ENCODE assay signal across 26 cellular contexts in the genomic region with DNA sequence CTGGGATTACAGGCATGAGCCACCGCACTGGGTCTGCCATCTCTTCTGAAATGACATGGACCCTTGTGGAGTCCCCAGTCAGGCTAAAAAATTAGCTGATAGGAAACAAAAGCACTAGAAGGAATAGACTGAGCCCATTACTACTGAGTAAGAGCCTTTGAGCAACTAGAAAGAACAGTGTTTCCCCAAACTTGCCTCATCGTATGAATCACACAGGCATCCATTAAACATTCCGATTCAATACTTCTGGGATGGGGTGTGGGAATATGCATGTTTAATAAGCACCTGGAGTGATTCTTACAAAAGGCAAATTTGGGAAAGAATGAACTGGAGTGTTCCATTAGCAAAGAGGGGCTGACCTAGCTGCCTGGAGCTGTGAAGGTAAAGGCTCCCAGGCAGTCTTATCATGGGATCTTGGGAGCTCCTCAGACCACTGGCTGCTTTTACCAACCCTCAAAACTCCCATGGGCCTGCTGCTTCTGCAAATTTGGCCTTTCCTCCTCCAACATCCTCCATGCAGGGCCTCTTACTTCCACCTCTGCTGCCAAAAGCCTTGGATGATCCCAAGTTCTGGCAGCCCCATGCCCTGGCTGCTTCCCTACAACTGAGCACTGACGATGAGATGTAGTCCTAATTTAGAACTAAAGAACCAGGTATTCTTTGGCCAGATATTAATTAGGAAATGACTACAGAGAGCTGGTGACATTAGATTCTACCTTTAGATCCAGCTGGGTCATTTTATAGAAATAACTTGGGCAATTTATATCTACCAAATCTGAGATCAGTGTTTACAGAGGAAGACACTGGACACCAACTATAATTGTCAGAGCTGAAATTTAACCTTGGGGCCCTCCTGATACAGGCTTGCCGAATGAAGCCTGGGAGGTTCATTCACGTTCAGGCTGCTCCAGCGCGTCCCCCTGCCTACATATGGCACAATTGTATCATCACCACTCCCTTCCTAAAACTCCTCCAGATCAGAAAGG. TPM values are rescaled to one million over a fixed set of nuclear protein-coding genes. Genes with fewer than 3 reads are reported as not detected.
A peak's percentile ranks its signal among the peaks of the same experiment; 100 is the strongest.
DNase-seq lines count a peak whose midpoint lies in the region; ATAC-seq, FAIRE-seq and TF ChIP-seq lines count a peak whose summit lies in the region.
"Had no signal": no experiment of that assay in that cellular context is flagged by ENCODE, and none has a peak within 500 bp of the region (broad histone marks: within the 10 kb centered on the region; RNA-seq: fewer than 3 reads in every experiment).

No MANE protein-coding gene starts in this region.

- TF ChIP-seq CTCF in heart right ventricle (IDR thresholded peaks at IDR 0.05) (no peak), gastrocnemius medialis (IDR thresholded peaks at IDR 0.05 in 4 of 5, conservative IDR thresholded peaks at IDR 0.05 in 1 of 5) (no peak), D721Med (IDR thresholded peaks at IDR 0.05; ENCODE audit: insufficient read depth, missing control alignments) (no peak)

- WGBS in heart right ventricle, 2 donors: 75 to 76% methylated on average over 8 of the region's 8 CpGs

- H3K4me3 ChIP-seq in heart right ventricle (no peak overlapping the region), gastrocnemius medialis (no peak overlapping the region)
- H3K4me3 ChIP-seq: dorsolateral prefrontal cortex, vagina had no signal

- peak in 1 of 2 donors; percentile 24 for TF ChIP-seq POLR2A in gastrocnemius medialis (IDR thresholded peaks at IDR 0.05)

- in situ Hi-C loops in gastrocnemius medialis (cut with MboI; ENCODE audit: low sequenced_read_pairs in 4 of 4): no loop called here

- H3K9me3 ChIP-seq in heart right ventricle (no peaks in the 10 kb centered on the region), gastrocnemius medialis (no peaks in the 10 kb centered on the region)
- H3K9me3 ChIP-seq: vagina had no signal

- ATAC-seq in heart right ventricle (peak in 7 of 8 donors; percentile 55 to 90 (median 81)), gastrocnemius medialis (peak; percentile 92 to 95)
- ATAC-seq: activated CD8-positive, alpha-beta T cell treated with anti-CD3 and anti-CD28 coated beads for 36 hours; natural killer cell had no signal

- H3K27ac ChIP-seq in heart right ventricle: peak overlapping the region in 6 of 10 donors; percentile 17 to 73 (median 48)
- H3K27ac ChIP-seq in gastrocnemius medialis: peak overlapping the region; percentile 79 to 89 (median 85)
- no peak overlapping the region for H3K27ac ChIP-seq in caudate nucleus (ENCODE audit: low read depth, low read length)
- H3K27ac ChIP-seq: dorsolateral prefrontal cortex, parathyroid adenoma, RWPE1, vagina had no signal

- no peaks in the 10 kb centered on the region for H3K27me3 ChIP-seq in heart right ventricle
- no peaks in the 10 kb centered on the region for H3K27me3 ChIP-seq in gastrocnemius medialis
- H3K27me3 ChIP-seq: dorsolateral prefrontal cortex, vagina had no signal

- DNase-seq in HCEC 1CT (peak; percentile 9), astrocyte of the hippocampus (ENCODE audit: low read depth, low spot score) (peak; percentile 29), heart right ventricle (peak in 1 of 2 donors; percentile 31), gastrocnemius medialis (peak; percentile 55 to 82), caudate nucleus (lab: John Stamatoyannopoulos, UW) (no peak), D721Med (ENCODE audit: insufficient read length, low spot score) (no peak), nucleus accumbens (lab: John Stamatoyannopoulos, UW) (no peak)
- DNase-seq: activated CD4-positive, CD25-positive, alpha-beta regulatory T cell; activated CD8-positive, alpha-beta T cell treated with anti-CD3 and anti-CD28 coated beads for 36 hours; activated naive CD4-positive, alpha-beta T cell; activated T-cell treated with anti-CD3 and anti-CD28 coated beads, Interleukin-2, amount 50 U/mL, for 1 hour; amniotic stem cell; CD4-positive, CD25-positive, alpha-beta regulatory T cell; DMS153; dorsolateral prefrontal cortex; Kasumi-1; natural killer cell; NCI-H1048; NCI-H187 treated with DMSO at 0.1 percent for 48 hours; NCI-H69; T1000 had no signal

- intact Hi-C loops in heart right ventricle (cut with DNase I): no loop called here
- intact Hi-C loops in gastrocnemius medialis (cut with DNase I; ENCODE audit: low total_unique reads): no loop called here

- FAIRE-seq in D721Med (lab: Jason Lieb, UNC): no peak
- FAIRE-seq: endothelial cell of umbilical vein, G401.6 had no signal

- H3K4me1 ChIP-seq in heart right ventricle: peaks cover 0 to 29% (median 0%) of the 10 kb centered on the region in 9 donors
- peaks cover 25 to 28% of the 10 kb centered on the region in 2 donors for H3K4me1 ChIP-seq in gastrocnemius medialis
- H3K4me1 ChIP-seq: parathyroid adenoma, vagina had no signal

- H3K36me3 ChIP-seq in heart right ventricle (no peaks in the 10 kb centered on the region), gastrocnemius medialis (no peaks in the 10 kb centered on the region)
- H3K36me3 ChIP-seq: vagina had no signal

RNA-seq across cellular contexts. Expression of gene HOMER2, which starts 11.1 kb away (rescaled TPM):
- total RNA-seq in heart right ventricle: 10 to 100 TPM; 32.6 to 64.4 (median 49.3) TPM
- 10 to 100 TPM; 12.3 to 14.1 TPM for polyA plus RNA-seq in heart right ventricle
- total RNA-seq in gastrocnemius medialis: 100 to 1,000 TPM in 2 of 4 donors, 10 to 100 TPM in 2; 51.6 to 132 (median 94.5) TPM

RNA-seq across cellular contexts. Expression of gene RAMAC, which starts 22.4 kb away (rescaled TPM):
- total RNA-seq in heart right ventricle (10 to 100 TPM; 12.4 to 17.8 (median 14.4) TPM), gastrocnemius medialis (10 to 100 TPM; 16.4 to 28.0 (median 23.7) TPM)
- 10 to 100 TPM; 11.8 to 20.4 TPM for polyA plus RNA-seq in heart right ventricle

RNA-seq across cellular contexts. Expression of gene C15orf40, which starts 47.8 kb away (rescaled TPM):
- total RNA-seq in heart right ventricle (10 to 100 TPM in 6 of 10 donors, 1 to 10 TPM in 4; 7.5 to 19.6 (median 10.5) TPM), gastrocnemius medialis (10 to 100 TPM in 2 of 4 donors, 1 to 10 TPM in 2; 5.9 to 14.6 (median 9.5) TPM)
- polyA plus RNA-seq in heart right ventricle: 10 to 100 TPM; 11.6 to 16.0 TPM

Comparison
In these comparisons a context has a peak if more than half of its experiments do, and no peak if none do; other contexts are left out.
1. DNase-seq: peak in HCEC 1CT (single experiment), astrocyte of the hippocampus (single experiment) and gastrocnemius medialis (2 of 2); none in caudate nucleus (0 of 61), D721Med (single experiment) and nucleus accumbens (0 of 56).